1 cellular context compared by ENCODE assay signal in genomic region chr3:57864853-57865252, GRCh38.
TF ChIP-seq lines count a peak whose summit lies in the region.

No MANE protein-coding gene starts in this region.

TF ChIP-seq in GM23338, 12 proteins besides CTCF, POLR2A, EP300 and RAD21 (continued from another document):
- TF ChIP-seq ZNF462 (CRISPR knock-in tag; IDR thresholded peaks at IDR 0.05) (no peak), ZNF331 (CRISPR knock-in tag; IDR thresholded peaks at IDR 0.05; ENCODE audit: low read depth) (no peak), STAT1 (IDR thresholded peaks at IDR 0.05; ENCODE audit: unreplicated experiment) (no peak), NANOG (IDR thresholded peaks at IDR 0.05; ENCODE audit: borderline replicate concordance) (no peak), EZH2 (IDR thresholded peaks at IDR 0.05; ENCODE audit: low read depth, unreplicated experiment) (no peak), POLR2AphosphoS5 (IDR thresholded peaks at IDR 0.05; ENCODE audit: low read depth) (no peak)
